In the genomic region with DNA sequence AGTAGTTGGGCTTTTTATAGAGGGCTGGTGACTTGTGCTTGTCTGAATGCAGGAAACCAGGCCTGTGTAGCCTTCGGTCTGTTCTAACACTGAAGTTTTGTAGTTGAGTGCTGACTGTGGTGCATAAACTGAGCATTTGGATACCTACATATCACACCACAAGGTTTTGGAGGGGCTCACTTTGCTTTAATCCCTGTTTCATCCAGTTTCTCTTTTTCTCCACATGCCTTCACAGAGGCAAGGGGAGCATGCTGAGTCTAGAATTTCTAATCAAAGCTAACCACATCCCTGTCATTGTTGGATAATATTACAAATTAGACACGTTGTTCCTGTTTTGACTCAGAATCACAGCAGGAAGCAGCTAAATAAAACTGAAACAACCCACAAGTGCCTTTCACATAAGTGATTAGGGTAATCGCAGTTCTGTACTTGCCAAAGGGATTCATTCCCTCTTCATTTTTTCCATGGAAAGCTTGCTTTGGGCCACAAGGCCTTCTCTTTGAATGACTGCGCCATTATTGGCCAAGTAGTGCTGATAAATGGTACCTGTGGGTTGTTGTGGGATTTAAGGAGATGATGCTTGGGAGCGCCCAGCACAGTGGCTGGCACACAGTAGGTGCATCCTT, we compare ENCODE assay signal across 8 cellular contexts. TPM values are rescaled to one million over a fixed set of nuclear protein-coding genes. Genes with fewer than 3 reads are reported as not detected.
A peak's percentile ranks its signal among the peaks of the same experiment; 100 is the strongest.
DNase-seq lines count a peak whose midpoint lies in the region; ATAC-seq and TF ChIP-seq lines count a peak whose summit lies in the region.

No MANE protein-coding gene starts in this region.

- TF ChIP-seq POLR2A in NB4 (IDR thresholded peaks at IDR 0.05; ENCODE audit: extremely low read depth, insufficient read length) = no peak
- no peak for TF ChIP-seq POLR2A in GM18505 (IDR thresholded peaks at IDR 0.05; ENCODE audit: borderline replicate concordance, extremely low read depth, insufficient read depth, insufficient read length)

- peak overlapping the region; percentile 90 for H3K27ac Mint-ChIP-seq in activated CD8-positive, alpha-beta memory T cell treated with anti-CD3 and anti-CD28 coated beads, Interleukin-2, amount 10 ng/mL, durations not matched to agents 7 days and 5 days

- peak; percentile 63 for DNase-seq in activated CD8-positive, alpha-beta memory T cell treated with anti-CD3 and anti-CD28 coated beads, Interleukin-2, amount 10 ng/mL, durations not matched to agents 7 days and 5 days
- DNase-seq in activated CD8-positive, alpha-beta memory T cell treated with anti-CD3 and anti-CD28 coated beads, Interleukin-2, amount 50 U/mL, for 4 hours = no peak
- peak; percentile 40 for DNase-seq in NB4 (ENCODE audit: low read depth)
- no peak for DNase-seq in caudate nucleus (lab: John Stamatoyannopoulos, UW)

- peaks cover 93% of the 10 kb centered on the region for H3K4me1 Mint-ChIP-seq in activated CD8-positive, alpha-beta memory T cell treated with anti-CD3 and anti-CD28 coated beads, Interleukin-2, amount 10 ng/mL, durations not matched to agents 7 days and 5 days

- TF ChIP-seq CTCF in NB4 (IDR thresholded peaks at IDR 0.05; ENCODE audit: low read depth, low read length) = no peak

- H3K4me3 ChIP-seq in NB4 (ENCODE audit: low read depth, low read length) (no peak overlapping the region), skin epidermis (no peak overlapping the region)

- H3K36me3 Mint-ChIP-seq in activated CD8-positive, alpha-beta memory T cell treated with anti-CD3 and anti-CD28 coated beads, Interleukin-2, amount 10 ng/mL, durations not matched to agents 7 days and 5 days = peaks cover 80% of the 10 kb centered on the region

- H3K4me3 Mint-ChIP-seq in activated CD8-positive, alpha-beta memory T cell treated with anti-CD3 and anti-CD28 coated beads, Interleukin-2, amount 10 ng/mL, durations not matched to agents 7 days and 5 days = peak overlapping the region; percentile 55

- H3K9me3 Mint-ChIP-seq in activated CD8-positive, alpha-beta memory T cell treated with anti-CD3 and anti-CD28 coated beads, Interleukin-2, amount 10 ng/mL, durations not matched to agents 7 days and 5 days (ENCODE audit: low read depth) = no peaks in the 10 kb centered on the region

- no peaks in the 10 kb centered on the region for H3K27me3 Mint-ChIP-seq in activated CD8-positive, alpha-beta memory T cell treated with anti-CD3 and anti-CD28 coated beads, Interleukin-2, amount 10 ng/mL, durations not matched to agents 7 days and 5 days

- CTCF ChIA-PET in activated CD8-positive, alpha-beta memory T cell treated with anti-CD3 and anti-CD28 coated beads, Interleukin-2, amount 10 ng/mL, durations not matched to agents 7 days and 5 days (lab: Charles Lee) = interaction anchor here (1.0 to 6.7 kb wide), 10 partner anchors 8 to 877 kb away, joined by 3 to 49 read pairs (median 4); partner anchors contain the start of gene STT3B

- H3K27ac ChIP-seq in caudate nucleus (ENCODE audit: low read depth, low read length) (peak overlapping the region; percentile 52), skin epidermis (peak overlapping the region in 17 of 21 experiments; percentile 19 to 92 (median 61))

- ATAC-seq in activated CD8-positive, alpha-beta memory T cell treated with anti-CD3 and anti-CD28 coated beads, Interleukin-2, amount 10 ng/mL, durations not matched to agents 7 days and 5 days = peak; percentile 53
- ATAC-seq in GM18505 (IDR thresholded peaks at IDR 0.05; ENCODE audit: unreplicated experiment) = no peak
- ATAC-seq in HG02840 (IDR thresholded peaks at IDR 0.05; ENCODE audit: low FRiP score, unreplicated experiment) = no peak
- ATAC-seq in GM19035 (IDR thresholded peaks at IDR 0.05; ENCODE audit: unreplicated experiment) = no peak

RNA-seq across cellular contexts. Expression of gene TGFBR2, which starts 48.9 kb away (rescaled TPM):
- 10 to 100 TPM; 47.3 to 50.5 TPM for total RNA-seq in activated CD8-positive, alpha-beta memory T cell treated with anti-CD3 and anti-CD28 coated beads, Interleukin-2, amount 10 ng/mL, durations not matched to agents 7 days and 5 days

Comparison
In these comparisons a context has a peak if more than half of its experiments do, and no peak if none do; other contexts are left out.
1. DNase-seq: peak in activated CD8-positive, alpha-beta memory T cell treated with anti-CD3 and anti-CD28 coated beads, Interleukin-2, amount 10 ng/mL, durations not matched to agents 7 days and 5 days (single experiment) and NB4 (single experiment); none in activated CD8-positive, alpha-beta memory T cell treated with anti-CD3 and anti-CD28 coated beads, Interleukin-2, amount 50 U/mL, for 4 hours (single experiment) and caudate nucleus (0 of 61).